In genomic region chr12:18383203-18383602, GRCh38 we compare ENCODE assay signal across 10 cellular contexts.
A peak's percentile ranks its signal among the peaks of the same experiment; 100 is the strongest.
DNase-seq lines count a peak whose midpoint lies in the region; ATAC-seq and TF ChIP-seq lines count a peak whose summit lies in the region.
"Had no signal": no experiment of that assay in that cellular context is flagged by ENCODE, and none has a peak within 500 bp of the region (broad histone marks: within the 10 kb centered on the region; RNA-seq: fewer than 3 reads in every experiment).

No MANE protein-coding gene starts in this region.

- intact Hi-C loops in Right ventricle myocardium inferior (cut with DNase I) = no loop called here
- intact Hi-C loops in body of pancreas (cut with DNase I) = no loop called here
- intact Hi-C loops in aorta (cut with DNase I) = no loop called here

- no peaks in the 10 kb centered on the region for H3K27me3 ChIP-seq in right atrium auricular region
- H3K27me3 ChIP-seq in body of pancreas = no peaks in the 10 kb centered on the region
- H3K27me3 ChIP-seq in aorta (ENCODE audit: control insufficient read depth in 1 of 2, insufficient read depth in 2 of 2, low read length in 1 of 2) = no peaks in the 10 kb centered on the region
- no peaks in the 10 kb centered on the region for H3K27me3 ChIP-seq in WERI-Rb-1 (ENCODE audit: insufficient read depth, low read depth, severe bottlenecking)

- no peak overlapping the region for H3K4me3 ChIP-seq in right atrium auricular region
- H3K4me3 ChIP-seq in body of pancreas = no peak overlapping the region
- no peak overlapping the region for H3K4me3 ChIP-seq in aorta (ENCODE audit: low read length in 2 of 2)
- no peak overlapping the region for H3K4me3 ChIP-seq in WERI-Rb-1 (ENCODE audit: low read depth, low read length)

- no peak for TF ChIP-seq POLR2A in body of pancreas (IDR thresholded peaks at IDR 0.05)

- peak overlapping the region in 1 of 2 donors; percentile 19 for H3K27ac ChIP-seq in right atrium auricular region
- peak overlapping the region in 2 of 4 donors; percentile 38 to 54 for H3K27ac ChIP-seq in body of pancreas
- no peak overlapping the region for H3K27ac ChIP-seq in aorta (ENCODE audit: low read depth in 1 of 2, low read length in 2 of 2)
- no peak overlapping the region for H3K27ac ChIP-seq in WERI-Rb-1

- H3K4me1 ChIP-seq in right atrium auricular region (peaks cover 0 to 16% of the 10 kb centered on the region in 2 donors), body of pancreas (no peaks in the 10 kb centered on the region), aorta (ENCODE audit: control insufficient read depth in 1 of 2, insufficient read depth in 2 of 2, low read length in 2 of 2) (peaks cover 0 to 3% of the 10 kb centered on the region in 2 donors)

- TF ChIP-seq CTCF in right atrium auricular region (IDR thresholded peaks at IDR 0.05) (no peak), body of pancreas (IDR thresholded peaks at IDR 0.05) (no peak), WERI-Rb-1 (IDR thresholded peaks at IDR 0.05; ENCODE audit: low read depth, low read length) (no peak)

- H3K36me3 ChIP-seq in right atrium auricular region = no peaks in the 10 kb centered on the region
- no peaks in the 10 kb centered on the region for H3K36me3 ChIP-seq in body of pancreas (replicated peaks in 1 of 2; ENCODE audit: insufficient read depth in 1 of 2, low read depth in 2 of 2)
- no peaks in the 10 kb centered on the region for H3K36me3 ChIP-seq in aorta (ENCODE audit: control insufficient read depth in 1 of 2, insufficient read depth in 2 of 2, low read length in 1 of 2)
- H3K36me3 ChIP-seq in WERI-Rb-1 = no peaks in the 10 kb centered on the region

- H3K9me3 ChIP-seq in right atrium auricular region = no peaks in the 10 kb centered on the region
- no peaks in the 10 kb centered on the region for H3K9me3 ChIP-seq in body of pancreas
- H3K9me3 ChIP-seq in aorta (ENCODE audit: control insufficient read depth, low read length) = peaks cover 2% of the 10 kb centered on the region
- H3K9me3 ChIP-seq in WERI-Rb-1 (ENCODE audit: severe bottlenecking) = no peaks in the 10 kb centered on the region

- DNase-seq in Right ventricle myocardium inferior (ENCODE audit: missing footprints) = no peak
- no peak for DNase-seq in right atrium auricular region (ENCODE audit: low spot score)
- peak in 1 of 4 donors; percentile 7 for DNase-seq in body of pancreas
- DNase-seq in iris pigment epithelial cell (ENCODE audit: low read depth) = peak; percentile 93
- no peak for DNase-seq in aorta
- DNase-seq in NCI-H446 treated with DMSO at 0.1 percent for 48 hours (lab: John Stamatoyannopoulos, UW) = no peak
- DNase-seq in WERI-Rb-1 = no peak
- DNase-seq in NCI-H82 treated with DMSO at 0.1 percent for 48 hours (lab: John Stamatoyannopoulos, UW; ENCODE audit: unreplicated experiment) = no peak
- DNase-seq: activated naive CD8-positive, alpha-beta T cell treated with anti-CD3 and anti-CD28 coated beads for 36 hours; T-helper 9 cell had no signal

- ATAC-seq in Right ventricle myocardium inferior = peak; percentile 44
- peak; percentile 81 for ATAC-seq in body of pancreas
- ATAC-seq in aorta (ENCODE audit: low FRiP score) = peak; percentile 56

- 17 to 24% methylated on average over 4 of the region's 4 CpGs for WGBS in body of pancreas, 2 donors
- WGBS in aorta, 2 donors = 3 to 5% methylated on average over 4 of the region's 4 CpGs
